16 cellular contexts compared by ENCODE assay signal in genomic region chr20:18837710-18838109, GRCh38. TPM values are rescaled to one million over a fixed set of nuclear protein-coding genes. Genes with fewer than 3 reads are reported as not detected.
DNase-seq lines count a peak whose midpoint lies in the region; ATAC-seq and TF ChIP-seq lines count a peak whose summit lies in the region.
"Had no signal": no experiment of that assay in that cellular context is flagged by ENCODE, and none has a peak within 500 bp of the region (broad histone marks: within the 10 kb centered on the region; RNA-seq: fewer than 3 reads in every experiment).

No MANE protein-coding gene starts in this region.

- POLR2A ChIA-PET in Caco-2 (lab: Charles Lee) = no interaction called here

- DNase-seq in Caco-2 = peak; percentile 55 to 61
- DNase-seq in body of pancreas = peak; percentile 26 to 70 (median 45)
- DNase-seq in left kidney (ENCODE audit: low read depth, low spot score) = peak; percentile 12
- DNase-seq in stomach = peak; percentile 77
- DNase-seq in activated naive CD4-positive, alpha-beta T cell (lab: John Stamatoyannopoulos, UW) = no peak
- no peak for DNase-seq in substantia nigra (lab: John Stamatoyannopoulos, UW)
- DNase-seq: BE2C; CD4-positive, alpha-beta memory T cell; DMS153; GF-D8; GOT3; H9 had no signal

- TF ChIP-seq POLR2A in body of pancreas (IDR thresholded peaks at IDR 0.05) (no peak), stomach (IDR thresholded peaks at IDR 0.05) (no peak)

- no peaks in the 10 kb centered on the region for H3K36me3 ChIP-seq in Caco-2 (ENCODE audit: control insufficient read depth, insufficient read depth, low read length)
- no peaks in the 10 kb centered on the region for H3K36me3 ChIP-seq in body of pancreas (replicated peaks in 1 of 2; ENCODE audit: insufficient read depth in 1 of 2, low read depth in 2 of 2)
- no peaks in the 10 kb centered on the region for H3K36me3 ChIP-seq in stomach
- H3K36me3 ChIP-seq: BE2C had no signal

- H3K9me3 Mint-ChIP-seq in Caco-2 (ENCODE audit: unreplicated experiment) = no peaks in the 10 kb centered on the region

- H3K4me1 Mint-ChIP-seq in Caco-2 (ENCODE audit: low read depth, unreplicated experiment) = no peaks in the 10 kb centered on the region
- H3K4me1 Mint-ChIP-seq: CD4-positive, alpha-beta memory T cell had no signal

- peak in 1 of 2 experiments; percentile 10 for TF ChIP-seq CTCF in Caco-2 (IDR thresholded peaks at IDR 0.05; ENCODE audit: insufficient read depth in 1 of 2, low read depth in 1 of 2, low read length in 1 of 2, severe bottlenecking in 1 of 2, unreplicated experiment in 1 of 2)
- TF ChIP-seq CTCF in body of pancreas (IDR thresholded peaks at IDR 0.05) = peak in 1 of 7 experiments; percentile 19
- peak in 1 of 7 experiments; percentile 16 for TF ChIP-seq CTCF in stomach (IDR thresholded peaks at IDR 0.05)

- H3K4me1 ChIP-seq in Caco-2 (peaks cover 12% of the 10 kb centered on the region), body of pancreas (peaks cover 12% of the 10 kb centered on the region), stomach (peaks cover 5 to 14% (median 10%) of the 10 kb centered on the region in 4 donors)
- H3K4me1 ChIP-seq: A549, BE2C had no signal

- ATAC-seq in body of pancreas = peak; percentile 47
- ATAC-seq: A549 had no signal

- peaks cover 2% of the 10 kb centered on the region for H3K27me3 Mint-ChIP-seq in Caco-2 (ENCODE audit: insufficient read depth, unreplicated experiment)

- no peak overlapping the region for H3K4me3 Mint-ChIP-seq in Caco-2 (ENCODE audit: unreplicated experiment)
- H3K4me3 Mint-ChIP-seq: CD4-positive, alpha-beta memory T cell; H9 had no signal

- no peaks in the 10 kb centered on the region for H3K36me3 Mint-ChIP-seq in Caco-2 (ENCODE audit: insufficient read depth, unreplicated experiment)
- H3K36me3 Mint-ChIP-seq: CD4-positive, alpha-beta memory T cell had no signal

- no TSS peak for BruUV-seq in Caco-2 (replicated peaks; lab: Mats Ljungman, UMichigan)

- H3K9me3 ChIP-seq in Caco-2 (no peaks in the 10 kb centered on the region), body of pancreas (no peaks in the 10 kb centered on the region), stomach (peaks cover 0 to 7% (median 0%) of the 10 kb centered on the region in 4 donors)
- H3K9me3 ChIP-seq: A549, BE2C had no signal

- CTCF ChIA-PET in Caco-2 (lab: Charles Lee) = interaction anchor here (1.0 to 1.1 kb wide), 3 partner anchors 67 to 205 kb away, joined by 5 to 9 read pairs (median 5); no protein-coding TSS in a partner anchor

- intact Hi-C loops in Caco-2 (cut with micrococcal nuclease; ENCODE audit: unreplicated experiment) = loop anchor here (1.0 to 10.0 kb wide), 2 partner anchors 67 to 203 kb away; no protein-coding TSS in a partner anchor
- intact Hi-C loops in body of pancreas (cut with DNase I) = no loop called here
- intact Hi-C loops in stomach (cut with DNase I; ENCODE audit: low total_unique reads) = no loop called here

- 9 to 18% methylated on average over 3 of the region's 3 CpGs for WGBS in body of pancreas, 2 donors
- 29 to 56% (median 36%) methylated on average over 3 of the region's 3 CpGs for WGBS in stomach, 5 donors

- TF ChIP-seq EP300 in stomach (IDR thresholded peaks at IDR 0.05) = no peak

- H3K4me3 ChIP-seq in Caco-2 (ENCODE audit: low read depth, low read length) (no peak overlapping the region), body of pancreas (no peak overlapping the region), stomach (no peak overlapping the region)
- H3K4me3 ChIP-seq: A549 had no signal

- no peak overlapping the region for H3K27ac ChIP-seq in body of pancreas
- no peak overlapping the region for H3K27ac ChIP-seq in stomach
- H3K27ac ChIP-seq in substantia nigra (ENCODE audit: low read depth, low read length, poor library complexity, severe bottlenecking) = no peak overlapping the region
- H3K27ac ChIP-seq: A549, C4-2B had no signal

- H3K27ac Mint-ChIP-seq in Caco-2 (ENCODE audit: unreplicated experiment) = no peak overlapping the region
- H3K27ac Mint-ChIP-seq: CD4-positive, alpha-beta memory T cell had no signal

- H3K27me3 ChIP-seq in Caco-2 (replicated peaks; ENCODE audit: control insufficient read depth, insufficient read depth, low read length) (no peaks in the 10 kb centered on the region), body of pancreas (no peaks in the 10 kb centered on the region), stomach (no peaks in the 10 kb centered on the region)
- H3K27me3 ChIP-seq: BE2C had no signal

RNA-seq across cellular contexts. Expression of gene SCP2D1, which starts 24.1 kb away (rescaled TPM):
- not detected in 2 replicates for total RNA-seq in Caco-2 (2022)
- total RNA-seq in body of pancreas = not detected
- total RNA-seq in stomach = not detected
- polyA plus RNA-seq in stomach = not detected
- total RNA-seq: CD4-positive, alpha-beta memory T cell; H9; HT1080 had no signal
- polyA plus RNA-seq: A549; AG04450; CD4-positive, alpha-beta memory T cell had no signal

Comparison
In these comparisons a context has a peak if more than half of its experiments do, and no peak if none do; other contexts are left out.
1. DNase-seq: peak in Caco-2 (2 of 2), body of pancreas (4 of 4), left kidney (single experiment) and stomach (single experiment); none in activated naive CD4-positive, alpha-beta T cell (0 of 4) and substantia nigra (0 of 49).